In genomic region chr3:172524611-172525010, GRCh38 we compare ENCODE assay signal across 15 cellular contexts. TPM values are rescaled to one million over a fixed set of nuclear protein-coding genes. Genes with fewer than 3 reads are reported as not detected.
A peak's percentile ranks its signal among the peaks of the same experiment; 100 is the strongest.
DNase-seq lines count a peak whose midpoint lies in the region; ATAC-seq and TF ChIP-seq lines count a peak whose summit lies in the region.
"Had no signal": no experiment of that assay in that cellular context is flagged by ENCODE, and none has a peak within 500 bp of the region (broad histone marks: within the 10 kb centered on the region; RNA-seq: fewer than 3 reads in every experiment).

No MANE protein-coding gene starts in this region.

- POLR2A ChIA-PET in activated CD4-positive, alpha-beta T cell treated with anti-CD3 and anti-CD28 coated beads, Interleukin-2, amount 10 ng/mL, durations not matched to agents 7 days and 5 days (lab: Charles Lee): no interaction called here

- no peak for TF ChIP-seq CTCF in fibroblast of pulmonary artery (IDR thresholded peaks at IDR 0.05; ENCODE audit: low read length, missing control alignments)
- TF ChIP-seq CTCF in GM10266 (IDR thresholded peaks at IDR 0.05; ENCODE audit: control insufficient read depth, insufficient read depth, low read depth, missing control alignments): no peak

- peak overlapping the region; percentile 95 for H3K4me3 Mint-ChIP-seq in activated CD4-positive, alpha-beta T cell treated with anti-CD3 and anti-CD28 coated beads, Interleukin-2, amount 10 ng/mL, durations not matched to agents 7 days and 5 days
- H3K4me3 Mint-ChIP-seq in T-helper 17 cell: peak overlapping the region; percentile 95
- H3K4me3 Mint-ChIP-seq in stimulated activated memory B cell treated with anti-CD40 and anti-IgM and Interleukin-4, amounts not matched to agents 10 μg/mL and 1 μg/mL and 100 μg/mL, for 72 hours: no peak overlapping the region

- CTCF ChIA-PET in activated CD4-positive, alpha-beta T cell treated with anti-CD3 and anti-CD28 coated beads, Interleukin-2, amount 10 ng/mL, durations not matched to agents 7 days and 5 days (lab: Charles Lee): interaction anchor here (1.0 kb wide), 1 partner anchor 8 kb away, joined by 3 read pairs; no protein-coding TSS in a partner anchor

- no peak overlapping the region for H3K4me3 ChIP-seq in fibroblast of pulmonary artery (replicated peaks; ENCODE audit: low read depth, low read length)
- H3K4me3 ChIP-seq: A549 had no signal

- H3K4me1 Mint-ChIP-seq in activated CD4-positive, alpha-beta T cell treated with anti-CD3 and anti-CD28 coated beads, Interleukin-2, amount 10 ng/mL, durations not matched to agents 7 days and 5 days: peaks cover 46% of the 10 kb centered on the region
- peaks cover 37% of the 10 kb centered on the region for H3K4me1 Mint-ChIP-seq in T-helper 17 cell
- H3K4me1 Mint-ChIP-seq in stimulated activated memory B cell treated with anti-CD40 and anti-IgM and Interleukin-4, amounts not matched to agents 10 μg/mL and 1 μg/mL and 100 μg/mL, for 72 hours: peaks cover 42% of the 10 kb centered on the region

- no peaks in the 10 kb centered on the region for H3K9me3 ChIP-seq in T-helper 17 cell (ENCODE audit: control insufficient read depth, low read length, poor library complexity, severe bottlenecking)
- H3K9me3 ChIP-seq: A549 had no signal

- H3K27me3 Mint-ChIP-seq in activated CD4-positive, alpha-beta T cell treated with anti-CD3 and anti-CD28 coated beads, Interleukin-2, amount 10 ng/mL, durations not matched to agents 7 days and 5 days: no peaks in the 10 kb centered on the region
- no peaks in the 10 kb centered on the region for H3K27me3 Mint-ChIP-seq in T-helper 17 cell
- H3K27me3 Mint-ChIP-seq in stimulated activated memory B cell treated with anti-CD40 and anti-IgM and Interleukin-4, amounts not matched to agents 10 μg/mL and 1 μg/mL and 100 μg/mL, for 72 hours: no peaks in the 10 kb centered on the region
- H3K27me3 Mint-ChIP-seq: activated naive CD4-positive, alpha-beta T cell treated with anti-CD3 and anti-CD28 coated beads, Interleukin-2, amount 10 ng/mL, durations not matched to agents 7 days and 5 days; naive B cell had no signal

- peak overlapping the region; percentile 98 for H3K27ac Mint-ChIP-seq in activated CD4-positive, alpha-beta T cell treated with anti-CD3 and anti-CD28 coated beads, Interleukin-2, amount 10 ng/mL, durations not matched to agents 7 days and 5 days
- peak overlapping the region; percentile 98 for H3K27ac Mint-ChIP-seq in T-helper 17 cell
- H3K27ac Mint-ChIP-seq in stimulated activated memory B cell treated with anti-CD40 and anti-IgM and Interleukin-4, amounts not matched to agents 10 μg/mL and 1 μg/mL and 100 μg/mL, for 72 hours: peak overlapping the region; percentile 89

- H3K9me3 Mint-ChIP-seq in activated CD4-positive, alpha-beta T cell treated with anti-CD3 and anti-CD28 coated beads, Interleukin-2, amount 10 ng/mL, durations not matched to agents 7 days and 5 days: no peaks in the 10 kb centered on the region
- no peaks in the 10 kb centered on the region for H3K9me3 Mint-ChIP-seq in stimulated activated memory B cell treated with anti-CD40 and anti-IgM and Interleukin-4, amounts not matched to agents 10 μg/mL and 1 μg/mL and 100 μg/mL, for 72 hours
- H3K9me3 Mint-ChIP-seq: naive B cell had no signal

- ATAC-seq in T-helper 17 cell (no peak), GM19035 (IDR thresholded peaks at IDR 0.05; ENCODE audit: unreplicated experiment) (no peak)
- ATAC-seq in stimulated activated memory B cell treated with anti-CD40 and anti-IgM and Interleukin-4, amounts not matched to agents 10 μg/mL and 1 μg/mL and 100 μg/mL, for 72 hours: no peak
- ATAC-seq: A549, HepG2, Right ventricle myocardium inferior had no signal

- peaks cover 25% of the 10 kb centered on the region for H3K36me3 Mint-ChIP-seq in activated CD4-positive, alpha-beta T cell treated with anti-CD3 and anti-CD28 coated beads, Interleukin-2, amount 10 ng/mL, durations not matched to agents 7 days and 5 days (ENCODE audit: low read depth)
- no peaks in the 10 kb centered on the region for H3K36me3 Mint-ChIP-seq in T-helper 17 cell (ENCODE audit: low read depth)
- no peaks in the 10 kb centered on the region for H3K36me3 Mint-ChIP-seq in stimulated activated memory B cell treated with anti-CD40 and anti-IgM and Interleukin-4, amounts not matched to agents 10 μg/mL and 1 μg/mL and 100 μg/mL, for 72 hours
- H3K36me3 Mint-ChIP-seq: naive B cell had no signal

- no peak for DNase-seq in activated CD4-positive, alpha-beta T cell treated with anti-CD3 and anti-CD28 coated beads, Interleukin-2, amount 10 ng/mL, durations not matched to agents 7 days and 5 days
- no peak for DNase-seq in activated CD4-positive, alpha-beta T cell treated with anti-CD3 and anti-CD28 coated beads, Interleukin-2, amount 50 U/mL, for 4 hours
- DNase-seq in T-helper 17 cell (no peak), fibroblast of pulmonary artery (ENCODE audit: low read depth) (peak; percentile 27), NCI-H1092 treated with DMSO at 0.1 percent for 48 hours (lab: John Stamatoyannopoulos, UW) (no peak), GM10266 (ENCODE audit: extremely low spot score) (no peak)
- DNase-seq: activated CD8-positive, alpha-beta memory T cell treated with anti-CD3 and anti-CD28 coated beads for 24 hours; activated naive CD4-positive, alpha-beta T cell treated with anti-CD3 and anti-CD28 coated beads, Interleukin-2, amount 10 ng/mL, durations not matched to agents 7 days and 5 days; hypothalamus; naive B cell had no signal

RNA-seq across cellular contexts. Expression of gene TNFSF10, which starts 1.4 kb away (rescaled TPM):
- 10 to 100 TPM; 83.8 to 97.9 TPM for total RNA-seq in activated CD4-positive, alpha-beta T cell treated with anti-CD3 and anti-CD28 coated beads, Interleukin-2, amount 10 ng/mL, durations not matched to agents 7 days and 5 days
- 10 to 100 TPM in 1 of 2 donors, 1 to 10 TPM in 1; 8.3 to 22.0 TPM for total RNA-seq in T-helper 17 cell
